ENCODE assay signal across 8 cellular contexts in genomic region chr12:131607658-131608447, GRCh38.
DNase-seq lines count a peak whose midpoint lies in the region; ATAC-seq lines count a peak whose summit lies in the region.
"Had no signal": no experiment of that assay in that cellular context is flagged by ENCODE, and none has a peak within 500 bp of the region (broad histone marks: within the 10 kb centered on the region; RNA-seq: fewer than 3 reads in every experiment).

No MANE protein-coding gene starts in this region.

- ATAC-seq in GM18873 (IDR thresholded peaks at IDR 0.05; ENCODE audit: low FRiP score, unreplicated experiment) (peak; percentile 70), GM21528 (IDR thresholded peaks at IDR 0.05; ENCODE audit: low FRiP score, unreplicated experiment) (peak; percentile 81), HG03460 (IDR thresholded peaks at IDR 0.05; ENCODE audit: unreplicated experiment) (peak; percentile 63)

- peak; percentile 49 for DNase-seq in medulla oblongata (ENCODE audit: extremely low spot score)
- DNase-seq in NCI-H1436 (lab: John Stamatoyannopoulos, UW): no peak
- DNase-seq in NCI-H2081 treated with DMSO at 0.1 percent for 48 hours (lab: John Stamatoyannopoulos, UW): no peak
- DNase-seq in GOT3 (lab: John Stamatoyannopoulos, UW): no peak
- DNase-seq: small intestine had no signal
